Comparison of ENCODE assay signal across 8 cellular contexts in the genomic region with DNA sequence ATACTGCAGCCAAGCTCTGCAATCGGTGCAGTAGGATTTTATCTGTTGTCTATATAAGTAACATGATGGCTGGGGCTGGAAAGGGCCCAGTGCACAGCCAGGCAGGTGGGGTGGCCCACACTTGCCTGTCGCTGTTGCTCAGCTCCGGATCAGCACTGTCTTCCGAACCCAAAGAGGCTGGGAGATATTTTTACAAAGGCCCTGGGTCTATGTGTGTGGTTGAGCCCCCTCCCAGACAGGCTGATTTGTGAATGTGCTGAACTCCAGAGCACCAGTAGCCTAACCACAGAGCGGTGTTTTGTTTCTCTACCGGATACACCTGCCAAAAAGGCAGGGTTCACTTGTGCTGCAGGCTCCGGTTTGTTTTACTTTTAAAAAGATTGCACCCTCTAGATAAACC. TPM values are rescaled to one million over a fixed set of nuclear protein-coding genes. Genes with fewer than 3 reads are reported as not detected.
DNase-seq lines count a peak whose midpoint lies in the region; ATAC-seq and TF ChIP-seq lines count a peak whose summit lies in the region.

No MANE protein-coding gene starts in this region.

- peaks cover 7% of the 10 kb centered on the region; the same call in 1 of the 2 replicates for H3K4me1 ChIP-seq in SJCRH30
- no peaks in the 10 kb centered on the region for H3K4me1 ChIP-seq in right atrium auricular region

- intact Hi-C loops in left colon (cut with DNase I, micrococcal nuclease): no loop called here

- H3K36me3 ChIP-seq in SJCRH30: no peaks in the 10 kb centered on the region
- no peaks in the 10 kb centered on the region for H3K36me3 ChIP-seq in right atrium auricular region

- H3K27ac ChIP-seq in SJCRH30: no peak overlapping the region
- H3K27ac ChIP-seq in right atrium auricular region: no peak overlapping the region

- H3K27me3 ChIP-seq in SJCRH30: no peaks in the 10 kb centered on the region; the same call in 1 of the 2 replicates
- no peaks in the 10 kb centered on the region for H3K27me3 ChIP-seq in right atrium auricular region

- no peak for TF ChIP-seq CTCF in right atrium auricular region (IDR thresholded peaks at IDR 0.05)

- ATAC-seq in GM18508 (IDR thresholded peaks at IDR 0.05; ENCODE audit: insufficient read depth, unreplicated experiment): peak; percentile 23
- peak; percentile 82 for ATAC-seq in HG02642 (IDR thresholded peaks at IDR 0.05; ENCODE audit: poor library complexity, unreplicated experiment)
- ATAC-seq in left colon: peak; percentile 41

- DNase-seq in SJCRH30: peak; percentile 16 to 61
- peak; percentile 28 to 40 for DNase-seq in left colon
- DNase-seq in DMS79 treated with DMSO at 0.1 percent for 48 hours (lab: John Stamatoyannopoulos, UW): no peak
- no peak for DNase-seq in inferior parietal cortex (ENCODE audit: extremely low spot score)
- no peak for DNase-seq in NCI-H524 (lab: John Stamatoyannopoulos, UW)
- no peak for DNase-seq in right atrium auricular region (ENCODE audit: low spot score)

- H3K4me3 ChIP-seq in SJCRH30: no peak overlapping the region
- no peak overlapping the region for H3K4me3 ChIP-seq in right atrium auricular region

- H3K9me3 ChIP-seq in SJCRH30 (replicated peaks): no peaks in the 10 kb centered on the region
- peaks cover 0 to 5% of the 10 kb centered on the region in 2 donors for H3K9me3 ChIP-seq in right atrium auricular region

RNA-seq across cellular contexts. Expression of gene CHRNA9, which starts 33.5 kb away (rescaled TPM):
- total RNA-seq in SJCRH30 (2014; rRNA removed; shearing (Covaris generic)): 0.08 and 0.51 TPM in 2 replicates
- not detected for total RNA-seq in left colon
- total RNA-seq in right atrium auricular region: not detected

Comparison
In these comparisons a context has a peak if more than half of its experiments do, and no peak if none do; other contexts are left out.
1. ATAC-seq: peak in every context shown above with its lines; median percentile 82 in HG02642; 41 in left colon; 23 in GM18508.
2. DNase-seq: peak in SJCRH30 (2 of 2) and left colon (2 of 2); none in DMS79 treated with DMSO at 0.1 percent for 48 hours (single experiment), inferior parietal cortex (single experiment), NCI-H524 (0 of 2) and right atrium auricular region (single experiment).